In the genomic region with DNA sequence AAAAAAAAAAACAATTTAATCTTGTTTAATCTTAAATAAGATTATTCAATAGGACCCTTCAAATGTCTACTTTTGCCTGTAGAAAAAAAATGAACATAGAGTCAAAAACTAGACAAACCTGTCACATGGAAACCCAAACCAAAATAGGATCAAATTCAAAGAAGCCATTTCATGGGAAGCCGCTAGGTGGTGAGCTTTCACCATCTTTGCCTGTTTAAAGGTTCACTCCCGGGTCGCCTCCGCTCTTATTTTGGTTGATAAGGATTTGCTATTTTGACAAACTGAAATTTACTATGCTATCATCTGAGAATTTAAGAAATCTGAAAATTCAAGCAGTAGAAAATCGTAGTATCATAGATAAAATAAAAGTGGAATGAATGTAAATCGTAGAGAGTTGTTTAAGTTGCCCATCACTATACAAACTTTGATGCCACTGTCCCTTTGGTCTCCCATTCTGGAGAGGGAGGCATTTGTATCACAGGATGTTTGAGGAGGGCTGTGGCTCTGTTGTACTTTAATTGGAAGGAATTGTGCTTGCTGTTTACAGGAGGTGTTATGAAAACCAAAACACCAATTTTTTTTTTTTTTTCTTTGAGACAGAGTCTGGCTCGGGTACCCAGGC, we compare ENCODE assay signal across 8 cellular contexts. TPM values are rescaled to one million over a fixed set of nuclear protein-coding genes. Genes with fewer than 3 reads are reported as not detected.
DNase-seq lines count a peak whose midpoint lies in the region; ATAC-seq and TF ChIP-seq lines count a peak whose summit lies in the region.

No MANE protein-coding gene starts in this region.

- peaks cover 8% of the 10 kb centered on the region for H3K27me3 ChIP-seq in BE2C

- ATAC-seq in GM18498 (IDR thresholded peaks at IDR 0.05; ENCODE audit: unreplicated experiment) (peak; percentile 61), HG03378 (IDR thresholded peaks at IDR 0.05; ENCODE audit: unreplicated experiment) (peak; percentile 70)

- DNase-seq in BE2C (peak; percentile 54), NCI-H510A (lab: John Stamatoyannopoulos, UW) (peak; percentile 52), amniotic stem cell (lab: John Stamatoyannopoulos, UW) (peak; percentile 49), iPS DF 4.7 (ENCODE audit: extremely low read depth, low spot score) (peak; percentile 38), mucosa of gallbladder (ENCODE audit: low spot score) (no peak)
- peak; percentile 2 to 8 for DNase-seq in stimulated activated CD8-positive, alpha-beta memory T cell treated with anti-CD3 and anti-CD28 coated beads, Interleukin-2, amount 100 ng/mL, for 48 hours (ENCODE audit: low read depth in 2 of 2)

- H3K9me3 ChIP-seq in BE2C, result no peaks in the 10 kb centered on the region

- no peak overlapping the region for H3K4me3 ChIP-seq in BE2C (ENCODE audit: low read depth, low read length)

- H3K4me1 ChIP-seq in BE2C, result no peaks in the 10 kb centered on the region

- H3K36me3 ChIP-seq in BE2C, result no peaks in the 10 kb centered on the region; the same call in 1 of the 2 replicates

- peak; percentile 89 for TF ChIP-seq CTCF in BE2C (IDR thresholded peaks at IDR 0.05; ENCODE audit: low read depth, low read length)

RNA-seq across cellular contexts. Expression of a gene that starts 43.5 kb away (rescaled TPM):
- polyA plus RNA-seq in BE2C (2012; ENCODE audit: insufficient read depth, insufficient read length, low read depth), result 0.49 TPM
- total RNA-seq in mucosa of gallbladder, result 1.8 TPM
